ENCODE assay signal across 9 cellular contexts in genomic region chr6:25685896-25686295, GRCh38. TPM values are rescaled to one million over a fixed set of nuclear protein-coding genes. Genes with fewer than 3 reads are reported as not detected.
"Had no signal": no experiment of that assay in that cellular context is flagged by ENCODE, and none has a peak within 500 bp of the region (broad histone marks: within the 10 kb centered on the region; RNA-seq: fewer than 3 reads in every experiment).

No MANE protein-coding gene starts in this region.

- H3K4me3 ChIP-seq: GM12878 had no signal

- FAIRE-seq: G401.6, GM12878, GM12891, GM12892, GM18507, GM19239 had no signal

- ATAC-seq: GM12878 had no signal

- DNase-seq: GDM1, GF-D8 had no signal

RNA-seq across cellular contexts. Expression of gene SCGN, which starts 33.9 kb away (rescaled TPM):
- total RNA-seq: G401, GM12878 had no signal
- polyA plus RNA-seq: GM12878 had no signal
